ENCODE assay signal across 23 cellular contexts in the genomic region with DNA sequence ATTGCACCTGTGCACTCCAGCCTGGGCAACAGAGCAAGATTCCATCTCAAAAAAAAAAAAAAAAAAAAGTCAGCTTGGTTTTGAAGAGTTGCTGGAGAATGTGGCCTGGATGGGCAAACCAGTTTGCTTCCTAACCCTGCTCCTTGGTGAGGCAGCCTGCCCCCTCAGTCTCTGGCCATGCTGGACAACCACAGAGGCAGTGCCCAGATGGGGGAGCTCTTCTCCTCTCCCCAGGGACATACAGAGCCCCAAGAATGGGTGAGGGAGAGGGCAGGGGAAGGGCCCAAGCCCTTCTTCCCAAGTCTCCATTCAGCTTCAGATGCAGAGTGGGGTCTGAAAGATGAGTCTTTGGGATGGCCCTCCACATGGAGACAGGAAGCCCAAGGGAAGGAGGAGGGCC. TPM values are rescaled to one million over a fixed set of nuclear protein-coding genes. Genes with fewer than 3 reads are reported as not detected.
A peak's percentile ranks its signal among the peaks of the same experiment; 100 is the strongest.
DNase-seq lines count a peak whose midpoint lies in the region; ATAC-seq, FAIRE-seq and TF ChIP-seq lines count a peak whose summit lies in the region.
"Had no signal": no experiment of that assay in that cellular context is flagged by ENCODE, and none has a peak within 500 bp of the region (broad histone marks: within the 10 kb centered on the region; RNA-seq: fewer than 3 reads in every experiment).

No MANE protein-coding gene starts in this region.

- H3K36me3 ChIP-seq in HepG2 (replicated peaks in 1 of 2; ENCODE audit: control insufficient read depth in 1 of 2, insufficient read depth in 2 of 2, low read length in 2 of 2), result peaks cover 5 to 34% of the 10 kb centered on the region in 2 experiments
- H3K36me3 ChIP-seq in right lobe of liver, result peaks cover 0 to 16% (median 6%) of the 10 kb centered on the region in 4 donors
- no peaks in the 10 kb centered on the region for H3K36me3 ChIP-seq in PC-9 (ENCODE audit: low read depth)

- H3F3A ChIP-seq in PC-9 (ENCODE audit: insufficient read depth, low read depth), result no peaks in the 10 kb centered on the region

- H3K4me1 ChIP-seq in HepG2 (ENCODE audit: insufficient read depth, low read length), result no peaks in the 10 kb centered on the region
- no peaks in the 10 kb centered on the region for H3K4me1 ChIP-seq in right lobe of liver
- no peaks in the 10 kb centered on the region for H3K4me1 ChIP-seq in PC-9 (replicated peaks; ENCODE audit: insufficient read depth)
- H3K4me1 ChIP-seq: SJCRH30 had no signal

- peaks cover 36% of the 10 kb centered on the region for H3K36me3 Mint-ChIP-seq in brain
- H3K36me3 Mint-ChIP-seq in naive thymus-derived CD8-positive, alpha-beta T cell, result no peaks in the 10 kb centered on the region

- H3K9me3 ChIP-seq in HepG2 (ENCODE audit: low read length) (no peaks in the 10 kb centered on the region), right lobe of liver (no peaks in the 10 kb centered on the region), PC-9 (ENCODE audit: insufficient read depth, low read depth) (no peaks in the 10 kb centered on the region)
- H3K9me3 ChIP-seq: heart left ventricle, psoas muscle, SJCRH30 had no signal

- H3K4me3 Mint-ChIP-seq in brain, result no peak overlapping the region
- no peak overlapping the region for H3K4me3 Mint-ChIP-seq in naive thymus-derived CD8-positive, alpha-beta T cell
- H3K4me3 Mint-ChIP-seq: central memory CD8-positive, alpha-beta T cell; nephron had no signal

- peaks cover 3% of the 10 kb centered on the region for H3K27me3 Mint-ChIP-seq in brain
- peaks cover 3 to 52% (median 19%) of the 10 kb centered on the region in 5 donors for H3K27me3 Mint-ChIP-seq in naive thymus-derived CD8-positive, alpha-beta T cell

- peak; percentile 43 for TF ChIP-seq CTCF in HepG2 (CRISPR knock-in tag; IDR thresholded peaks at IDR 0.05)
- no peak for TF ChIP-seq CTCF in right lobe of liver (IDR thresholded peaks at IDR 0.05)
- no peak for TF ChIP-seq CTCF in brain (conservative IDR thresholded peaks at IDR 0.05)
- no peak for TF ChIP-seq CTCF in PC-9 (conservative IDR thresholded peaks at IDR 0.05)

- TF ChIP-seq EP300 in HepG2 (IDR thresholded peaks at IDR 0.05; ENCODE audit: low read depth in 2 of 2, low read length in 2 of 2), result no peak
- TF ChIP-seq EP300 in HepG2 (CRISPR knock-in tag; IDR thresholded peaks at IDR 0.05; ENCODE audit: borderline replicate concordance), result no peak

- no peak overlapping the region for H3K9ac ChIP-seq in HepG2 (ENCODE audit: insufficient read depth, low read depth, low read length)

- no peak overlapping the region for H2AFZ ChIP-seq in HepG2 (ENCODE audit: low read length)
- no peak overlapping the region for H2AFZ ChIP-seq in PC-9

- intact Hi-C loops in HepG2 (cut with micrococcal nuclease; ENCODE audit: unreplicated experiment) (no loop called here), right lobe of liver (cut with DNase I) (no loop called here), PC-9 (cut with micrococcal nuclease; ENCODE audit: unreplicated experiment) (loop anchor here (10.0 kb wide), 1 partner anchor 193 kb away; no protein-coding TSS in a partner anchor)

- H3K9me2 ChIP-seq in PC-9 (ENCODE audit: insufficient read depth), result no peaks in the 10 kb centered on the region

- BruUV-seq in HepG2 (replicated peaks; lab: Mats Ljungman, UMichigan) (no TSS peak), PC-9 (replicated peaks; lab: Mats Ljungman, UMichigan) (no TSS peak)

- H3K79me2 ChIP-seq in HepG2 (ENCODE audit: insufficient read depth, low read length) (no peaks in the 10 kb centered on the region), PC-9 (ENCODE audit: low read depth) (no peaks in the 10 kb centered on the region)

- H3K27ac ChIP-seq in HepG2 (ENCODE audit: extremely low read length, insufficient read depth, low read length) (no peak overlapping the region), right lobe of liver (no peak overlapping the region), PC-9 (no peak overlapping the region)
- H3K27ac ChIP-seq: heart left ventricle, psoas muscle, SJCRH30, VCaP had no signal

- no peaks in the 10 kb centered on the region for H4K20me1 ChIP-seq in HepG2 (ENCODE audit: insufficient read depth, low read length)
- H4K20me1 ChIP-seq in PC-9 (ENCODE audit: insufficient read depth), result no peaks in the 10 kb centered on the region

- H3K27me3 ChIP-seq in HepG2 (ENCODE audit: control insufficient read depth in 1 of 2, insufficient read depth in 2 of 2, low read length in 2 of 2) (no peaks in the 10 kb centered on the region), right lobe of liver (no peaks in the 10 kb centered on the region), PC-9 (ENCODE audit: insufficient read depth, low read depth) (no peaks in the 10 kb centered on the region)
- H3K27me3 ChIP-seq: heart left ventricle, SJCRH30 had no signal

- no peak overlapping the region for H3K4me2 ChIP-seq in HepG2 (ENCODE audit: low read depth, low read length)
- no peak overlapping the region for H3K4me2 ChIP-seq in PC-9

- H3K4me1 Mint-ChIP-seq in brain, result no peaks in the 10 kb centered on the region
- no peaks in the 10 kb centered on the region for H3K4me1 Mint-ChIP-seq in naive thymus-derived CD8-positive, alpha-beta T cell
- H3K4me1 Mint-ChIP-seq: central memory CD8-positive, alpha-beta T cell; nephron had no signal

- H3K4me3 ChIP-seq in HepG2 (replicated peaks in 1 of 3; ENCODE audit: insufficient read depth in 1 of 3, low read depth in 2 of 3, low read length in 3 of 3) (no peak overlapping the region), right lobe of liver (no peak overlapping the region), PC-9 (no peak overlapping the region)
- H3K4me3 ChIP-seq: heart left ventricle, psoas muscle, SJCRH30 had no signal

- CTCF ChIA-PET in HepG2 (lab: Yijun Ruan, JAX; ENCODE audit: low intra/inter-chr PET ratio, low total read pairs), result no interaction called here
- CTCF ChIA-PET in PC-9 (lab: Charles Lee), result no interaction called here

- in situ Hi-C loops in HepG2 (cut with HindIII; ENCODE audit: extremely low pct_ligation_motif_present, low pct_unique_long_range_greater_than_20kb), result no loop called here

- no peaks in the 10 kb centered on the region for H3K9me3 Mint-ChIP-seq in brain
- no peaks in the 10 kb centered on the region for H3K9me3 Mint-ChIP-seq in naive thymus-derived CD8-positive, alpha-beta T cell
- H3K9me3 Mint-ChIP-seq: central memory CD8-positive, alpha-beta T cell; nephron had no signal

- H3K27ac Mint-ChIP-seq in brain, result peak overlapping the region in 4 of 5 experiments; percentile 37 to 64 (median 46)
- H3K27ac Mint-ChIP-seq in naive thymus-derived CD8-positive, alpha-beta T cell, result no peak overlapping the region

- TF ChIP-seq POLR2A in HepG2 (IDR thresholded peaks at IDR 0.05; ENCODE audit: insufficient read depth in 1 of 2, low read depth in 2 of 2, low read length in 2 of 2) (no peak), right lobe of liver (IDR thresholded peaks at IDR 0.05) (no peak)

- TF ChIP-seq RAD21 in HepG2 (CRISPR knock-in tag; IDR thresholded peaks at IDR 0.05), result no peak

- FAIRE-seq in HepG2 (lab: Jason Lieb, UNC), result no peak
- FAIRE-seq: GM12892, urothelium cell line had no signal

- DNase-seq in HepG2 (ENCODE audit: low spot score), result no peak
- no peak for DNase-seq in right lobe of liver
- peak; percentile 41 for DNase-seq in iPS-NIHi11 (ENCODE audit: low spot score)
- DNase-seq in COLO829 (ENCODE audit: low spot score), result no peak
- no peak for DNase-seq in PC-9
- no peak for DNase-seq in naive thymus-derived CD8-positive, alpha-beta T cell
- DNase-seq: activated CD4-positive, alpha-beta T cell treated with anti-CD3 and anti-CD28 coated beads, Interleukin-2, amount 50 U/mL, for 48 hours; activated gamma-delta T cell; effector CD4-positive, alpha-beta T cell; NCI-H1092 treated with DMSO at 0.1 percent for 48 hours; NCI-H2081 treated with DMSO at 0.1 percent for 48 hours; NCI-H524; psoas muscle; SJCRH30; T-helper 2 cell had no signal

- peak; percentile 23; the same call in 1 of the 3 replicates for ATAC-seq in HepG2
- ATAC-seq in right lobe of liver, result no peak
- no peak for ATAC-seq in naive thymus-derived CD8-positive, alpha-beta T cell
- no peak for ATAC-seq in GM19463 (IDR thresholded peaks at IDR 0.05; ENCODE audit: unreplicated experiment)
- ATAC-seq: psoas muscle had no signal

- POLR2A ChIA-PET in HepG2 (lab: Yijun Ruan, JAX), result no interaction called here
- POLR2A ChIA-PET in PC-9 (lab: Charles Lee; ENCODE audit: unreplicated experiment), result no interaction called here
- POLR2A ChIA-PET in naive thymus-derived CD8-positive, alpha-beta T cell (lab: Charles Lee), result no interaction called here

RNA-seq across cellular contexts. Expression of gene CD276, which starts 27.9 kb away (rescaled TPM):
- 32.4 and 55.2 TPM in 2 replicates for total RNA-seq in HepG2 (2016; rRNA removed; fragmentation: Illumina TruSeq; extraction: Trizol)
- total RNA-seq in HepG2 (2016; cell fraction: cytosol; rRNA removed; fragmentation: Illumina TruSeq; extraction: Trizol; ENCODE audit: low read depth), result 16.9 and 18.3 TPM in 2 replicates
- total RNA-seq in HepG2 (2016; cell fraction: insoluble cytoplasmic fraction; rRNA removed; fragmentation: Illumina TruSeq; extraction: Trizol), result 24.4 and 61.0 TPM in 2 replicates
- 46.3 and 47.7 TPM in 2 replicates for total RNA-seq in HepG2 (2016; cell fraction: membrane; rRNA removed; fragmentation: Illumina TruSeq; extraction: Trizol)
- total RNA-seq in HepG2 (2016; cell fraction: nucleus; rRNA removed; fragmentation: Illumina TruSeq; extraction: Trizol), result 42.6 and 54.3 TPM in 2 replicates
- 24.6 and 28.0 TPM in 2 replicates for polyA plus RNA-seq in HepG2 (2011; rRNA removed)
- 15.5 and 19.6 TPM in 2 replicates for polyA plus RNA-seq in HepG2 (2011; cell fraction: cytosol; rRNA removed)
- polyA plus RNA-seq in HepG2 (2011; cell fraction: nucleus; rRNA removed), result 50.4 and 51.5 TPM in 2 replicates
- 33.8 and 47.0 TPM in 2 replicates for polyA plus RNA-seq in HepG2 (2012)
- polyA plus RNA-seq in HepG2 (2016; cell fraction: cytosol; fragmentation: Illumina TruSeq; extraction: Trizol; ENCODE audit: low read depth), result 17.0 and 19.2 TPM in 2 replicates
- polyA plus RNA-seq in HepG2 (2016; cell fraction: insoluble cytoplasmic fraction; fragmentation: Illumina TruSeq; extraction: Trizol; ENCODE audit: low read depth), result 38.5 and 39.5 TPM in 2 replicates
- polyA plus RNA-seq in HepG2 (2016; cell fraction: membrane; fragmentation: Illumina TruSeq; extraction: Trizol; ENCODE audit: low read depth), result 40.0 and 45.8 TPM in 2 replicates
- 118 and 128 TPM in 2 replicates for polyA plus RNA-seq in HepG2 (2016; cell fraction: nucleus; fragmentation: Illumina TruSeq; extraction: Trizol; ENCODE audit: insufficient read depth, low read depth)
- 41.0 and 52.9 TPM in 2 replicates for polyA minus RNA-seq in HepG2 (2011; rRNA and poly(A)+ RNA removed; ENCODE audit: low replicate concordance)
- polyA minus RNA-seq in HepG2 (2011; cell fraction: cytosol; rRNA and poly(A)+ RNA removed), result 26.4 and 27.7 TPM in 2 replicates
- 17.9 TPM in 2 replicates for polyA minus RNA-seq in HepG2 (2011; cell fraction: nucleus; rRNA and poly(A)+ RNA removed)
- total RNA-seq in right lobe of liver, result 10 to 100 TPM; 18.8 to 56.5 (median 23.8) TPM
- polyA plus RNA-seq in brain (ENCODE audit: insufficient read depth, low read depth, low replicate concordance), result 94.2 TPM
- total RNA-seq in PC-9 (2021), result 82.6 and 91.1 TPM in 2 replicates
- total RNA-seq in naive thymus-derived CD8-positive, alpha-beta T cell, result under 1 TPM; 0.49 to 0.63 TPM
- not detected for polyA plus RNA-seq in naive thymus-derived CD8-positive, alpha-beta T cell

RNA-seq across cellular contexts. Expression of gene INSYN1, which starts 41.0 kb away (rescaled TPM):
- total RNA-seq in HepG2 (2016; rRNA removed; fragmentation: Illumina TruSeq; extraction: Trizol) (not detected in 2 replicates), right lobe of liver (under 1 TPM; 0.25 to 0.68 (median 0.32) TPM), PC-9 (2021) (not detected in 2 replicates)
- not detected in 2 replicates for total RNA-seq in HepG2 (2016; cell fraction: cytosol; rRNA removed; fragmentation: Illumina TruSeq; extraction: Trizol; ENCODE audit: low read depth)
- total RNA-seq in HepG2 (2016; cell fraction: insoluble cytoplasmic fraction; rRNA removed; fragmentation: Illumina TruSeq; extraction: Trizol), result not detected in 2 replicates
- total RNA-seq in HepG2 (2016; cell fraction: membrane; rRNA removed; fragmentation: Illumina TruSeq; extraction: Trizol), result not detected in 2 replicates
- total RNA-seq in HepG2 (2016; cell fraction: nucleus; rRNA removed; fragmentation: Illumina TruSeq; extraction: Trizol), result not detected in 2 replicates
- polyA plus RNA-seq in HepG2 (2011; rRNA removed) (not detected in 2 replicates), brain (ENCODE audit: insufficient read depth, low read depth, low replicate concordance) (25.6 TPM)
- not detected in 2 replicates for polyA plus RNA-seq in HepG2 (2011; cell fraction: cytosol; rRNA removed)
- polyA plus RNA-seq in HepG2 (2011; cell fraction: nucleus; rRNA removed), result not detected in 2 replicates
- polyA plus RNA-seq in HepG2 (2012), result not detected in 2 replicates
- not detected in 2 replicates for polyA plus RNA-seq in HepG2 (2016; cell fraction: cytosol; fragmentation: Illumina TruSeq; extraction: Trizol; ENCODE audit: low read depth)
- not detected in 2 replicates for polyA plus RNA-seq in HepG2 (2016; cell fraction: insoluble cytoplasmic fraction; fragmentation: Illumina TruSeq; extraction: Trizol; ENCODE audit: low read depth)
- not detected in 2 replicates for polyA plus RNA-seq in HepG2 (2016; cell fraction: membrane; fragmentation: Illumina TruSeq; extraction: Trizol; ENCODE audit: low read depth)
- polyA plus RNA-seq in HepG2 (2016; cell fraction: nucleus; fragmentation: Illumina TruSeq; extraction: Trizol; ENCODE audit: insufficient read depth, low read depth), result not detected in 2 replicates
- polyA minus RNA-seq in HepG2 (2011; rRNA and poly(A)+ RNA removed; ENCODE audit: low replicate concordance), result not detected in 2 replicates
- not detected in 2 replicates for polyA minus RNA-seq in HepG2 (2011; cell fraction: cytosol; rRNA and poly(A)+ RNA removed)
- polyA minus RNA-seq in HepG2 (2011; cell fraction: nucleus; rRNA and poly(A)+ RNA removed), result not detected in 2 replicates
- not detected for total RNA-seq in naive thymus-derived CD8-positive, alpha-beta T cell
- polyA plus RNA-seq in naive thymus-derived CD8-positive, alpha-beta T cell, result not detected
- total RNA-seq: SJCRH30 had no signal

Comparison
In these comparisons a context has a peak if more than half of its experiments do, and no peak if none do; other contexts are left out.
1. H3K27ac Mint-ChIP-seq: peak in brain (4 of 5); none in naive thymus-derived CD8-positive, alpha-beta T cell (0 of 10).
2. RNA of gene CD276, which starts 27.9 kb away (total RNA-seq): 82.6 to 91.1 TPM in PC-9, 16.9 to 61.0 TPM in HepG2 and 18.8 to 56.5 TPM in right lobe of liver; 0.49 to 0.63 TPM in naive thymus-derived CD8-positive, alpha-beta T cell; every median in the first group is over 10 times any median in the second.